In the genomic region with DNA sequence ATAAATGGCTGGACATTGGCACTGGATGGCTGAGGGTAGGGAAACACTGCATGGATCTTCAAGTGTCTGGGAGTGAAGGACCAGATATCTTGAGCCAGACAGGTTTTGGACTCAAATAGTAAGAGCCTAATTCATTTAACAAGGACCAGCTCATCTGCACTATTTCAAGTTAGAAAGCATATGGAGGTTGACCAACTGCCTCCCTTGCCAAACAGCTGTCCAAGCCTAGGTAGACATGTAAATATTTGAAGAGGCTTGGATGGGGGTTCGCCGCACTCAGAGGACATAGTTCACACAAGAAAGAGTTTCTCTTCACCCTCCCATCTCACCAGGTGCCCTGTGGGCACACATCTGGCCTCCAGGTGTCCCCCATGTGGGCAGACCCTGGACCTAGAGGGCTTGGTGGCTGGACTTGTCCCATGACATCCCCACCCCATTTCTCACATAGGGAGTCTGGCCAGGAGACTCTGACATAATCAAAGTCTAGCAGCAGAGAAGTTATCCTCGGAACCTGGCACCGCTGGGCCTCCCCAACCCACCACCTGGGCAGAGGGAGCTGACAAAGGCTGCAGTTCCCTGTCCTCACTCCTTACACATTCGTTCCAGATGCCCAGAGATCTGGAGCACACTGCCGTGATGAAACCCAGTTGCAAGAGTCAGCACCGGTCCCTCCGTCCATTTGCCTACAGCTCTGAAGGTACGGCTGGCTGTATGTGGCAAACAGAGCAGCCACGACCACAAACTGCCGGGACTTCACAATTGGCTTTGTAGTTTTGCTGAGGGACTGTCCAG, we compare ENCODE assay signal across 23 cellular contexts.
A peak's percentile ranks its signal among the peaks of the same experiment; 100 is the strongest.
DNase-seq lines count a peak whose midpoint lies in the region; ATAC-seq and TF ChIP-seq lines count a peak whose summit lies in the region.
"Had no signal": no experiment of that assay in that cellular context is flagged by ENCODE, and none has a peak within 500 bp of the region (broad histone marks: within the 10 kb centered on the region; RNA-seq: fewer than 3 reads in every experiment).

No MANE protein-coding gene starts in this region.

- no peak overlapping the region for H3K27ac Mint-ChIP-seq in activated CD8-positive, alpha-beta memory T cell treated with anti-CD3 and anti-CD28 coated beads, Interleukin-2, amount 10 ng/mL, durations not matched to agents 7 days and 5 days
- H3K27ac Mint-ChIP-seq: activated CD4-positive, alpha-beta memory T cell treated with anti-CD3 and anti-CD28 coated beads, Interleukin-2, amount 10 ng/mL, durations not matched to agents 7 days and 5 days; activated T-helper 2 cell treated with anti-CD3 and anti-CD28 coated beads, Interferon-gamma antibody, Interleukin-2, Interleukin-4, amounts not matched to agents 10 μg/mL and 5 μg/mL and 100 μg/mL, durations not matched to agents 14 hours and 24 hours and 36 hours; stimulated activated memory B cell treated with anti-CD40 and anti-IgM and Interleukin-4, amounts not matched to agents 10 μg/mL and 1 μg/mL and 100 μg/mL, for 72 hours had no signal

- no peaks in the 10 kb centered on the region for H3K36me3 Mint-ChIP-seq in activated CD8-positive, alpha-beta memory T cell treated with anti-CD3 and anti-CD28 coated beads, Interleukin-2, amount 10 ng/mL, durations not matched to agents 7 days and 5 days
- H3K36me3 Mint-ChIP-seq: stimulated activated memory B cell treated with anti-CD40 and anti-IgM and Interleukin-4, amounts not matched to agents 10 μg/mL and 1 μg/mL and 100 μg/mL, for 72 hours had no signal

- intact Hi-C loops in ascending aorta (cut with DNase I), result no loop called here
- intact Hi-C loops in left colon (cut with DNase I, micrococcal nuclease), result no loop called here
- intact Hi-C loops in tibial artery (cut with DNase I; ENCODE audit: low total_unique reads), result no loop called here

- ATAC-seq in activated CD8-positive, alpha-beta memory T cell treated with anti-CD3 and anti-CD28 coated beads, Interleukin-2, amount 10 ng/mL, durations not matched to agents 7 days and 5 days, result no peak
- ATAC-seq in left colon (peak; percentile 58), HG02870 (IDR thresholded peaks at IDR 0.05; ENCODE audit: unreplicated experiment) (no peak)
- ATAC-seq: left ventricle myocardium superior; stimulated activated memory B cell treated with anti-CD40 and anti-IgM and Interleukin-4, amounts not matched to agents 10 μg/mL and 1 μg/mL and 100 μg/mL, for 72 hours had no signal

- in situ Hi-C loops in brain microvascular endothelial cell (cut with HindIII; ENCODE audit: low pct_ligation_motif_present, low sequenced_read_pairs), result no loop called here

- CTCF ChIA-PET in activated CD8-positive, alpha-beta memory T cell treated with anti-CD3 and anti-CD28 coated beads, Interleukin-2, amount 10 ng/mL, durations not matched to agents 7 days and 5 days (lab: Charles Lee), result no interaction called here

- no peaks in the 10 kb centered on the region for H3K36me3 ChIP-seq in ascending aorta
- H3K36me3 ChIP-seq in tibial artery, result no peaks in the 10 kb centered on the region
- H3K36me3 ChIP-seq in brain microvascular endothelial cell (replicated peaks), result no peaks in the 10 kb centered on the region
- H3K36me3 ChIP-seq: neutrophil, prostate gland had no signal

- no peaks in the 10 kb centered on the region for H3K27me3 Mint-ChIP-seq in activated CD8-positive, alpha-beta memory T cell treated with anti-CD3 and anti-CD28 coated beads, Interleukin-2, amount 10 ng/mL, durations not matched to agents 7 days and 5 days
- H3K27me3 Mint-ChIP-seq: activated CD4-positive, alpha-beta memory T cell treated with anti-CD3 and anti-CD28 coated beads, Interleukin-2, amount 10 ng/mL, durations not matched to agents 7 days and 5 days; stimulated activated memory B cell treated with anti-CD40 and anti-IgM and Interleukin-4, amounts not matched to agents 10 μg/mL and 1 μg/mL and 100 μg/mL, for 72 hours had no signal

- TF ChIP-seq CTCF in ascending aorta (IDR thresholded peaks at IDR 0.05) (no peak), tibial artery (IDR thresholded peaks at IDR 0.05) (no peak), brain microvascular endothelial cell (IDR thresholded peaks at IDR 0.05; ENCODE audit: low read depth, low read length, missing control alignments) (no peak)

- H3K4me1 Mint-ChIP-seq in activated CD8-positive, alpha-beta memory T cell treated with anti-CD3 and anti-CD28 coated beads, Interleukin-2, amount 10 ng/mL, durations not matched to agents 7 days and 5 days, result no peaks in the 10 kb centered on the region
- H3K4me1 Mint-ChIP-seq: activated CD4-positive, alpha-beta memory T cell treated with anti-CD3 and anti-CD28 coated beads, Interleukin-2, amount 10 ng/mL, durations not matched to agents 7 days and 5 days; stimulated activated memory B cell treated with anti-CD40 and anti-IgM and Interleukin-4, amounts not matched to agents 10 μg/mL and 1 μg/mL and 100 μg/mL, for 72 hours had no signal

- DNase-seq in activated CD8-positive, alpha-beta memory T cell treated with anti-CD3 and anti-CD28 coated beads, Interleukin-2, amount 10 ng/mL, durations not matched to agents 7 days and 5 days, result peak; percentile 32
- no peak for DNase-seq in activated CD8-positive, alpha-beta memory T cell treated with anti-CD3 and anti-CD28 coated beads, Interleukin-2, amount 50 U/mL, for 4 hours
- no peak for DNase-seq in ascending aorta (ENCODE audit: low spot score in 2 of 2)
- DNase-seq in left colon, result no peak
- DNase-seq in tibial artery, result no peak
- DNase-seq in pons (ENCODE audit: low spot score), result no peak
- no peak for DNase-seq in brain microvascular endothelial cell
- DNase-seq: activated CD4-positive, alpha-beta memory T cell treated with anti-CD3 and anti-CD28 coated beads, Interleukin-2, amount 10 ng/mL, durations not matched to agents 7 days and 5 days; activated CD4-positive, CD25-positive, alpha-beta regulatory T cell treated with anti-CD3 and anti-CD28 coated beads, Interleukin-2, amount 50 U/mL, for 72 hours; activated naive CD4-positive, alpha-beta T cell treated with anti-CD3 and anti-CD28 coated beads, Interleukin-2, amount 50 U/mL, for 16 hours; GOT3; left ventricle myocardium superior; NCI-H1417; NCI-H2029 treated with DMSO at 0.1 percent for 48 hours; Right ventricle myocardium superior; substantia nigra; T-helper 2 cell had no signal

- no peak overlapping the region for H3K4me3 Mint-ChIP-seq in activated CD8-positive, alpha-beta memory T cell treated with anti-CD3 and anti-CD28 coated beads, Interleukin-2, amount 10 ng/mL, durations not matched to agents 7 days and 5 days
- H3K4me3 Mint-ChIP-seq: activated CD4-positive, alpha-beta memory T cell treated with anti-CD3 and anti-CD28 coated beads, Interleukin-2, amount 10 ng/mL, durations not matched to agents 7 days and 5 days; stimulated activated memory B cell treated with anti-CD40 and anti-IgM and Interleukin-4, amounts not matched to agents 10 μg/mL and 1 μg/mL and 100 μg/mL, for 72 hours had no signal

- H3K4me1 ChIP-seq in ascending aorta (peaks cover 3 to 6% of the 10 kb centered on the region in 2 donors), tibial artery (peaks cover 0 to 11% (median 0%) of the 10 kb centered on the region in 4 donors)
- H3K4me1 ChIP-seq: prostate gland had no signal

- H3K4me3 ChIP-seq in ascending aorta, result no peak overlapping the region
- H3K4me3 ChIP-seq in tibial artery, result no peak overlapping the region
- H3K4me3 ChIP-seq in brain microvascular endothelial cell (ENCODE audit: low read depth, low read length), result no peak overlapping the region
- H3K4me3 ChIP-seq: prostate gland had no signal

- no peaks in the 10 kb centered on the region for H3K9me3 ChIP-seq in ascending aorta
- H3K9me3 ChIP-seq in tibial artery, result no peaks in the 10 kb centered on the region
- H3K9me3 ChIP-seq: neutrophil, prostate gland had no signal

- H3K27ac ChIP-seq in ascending aorta (peak overlapping the region; percentile 21 to 47), tibial artery (peak overlapping the region; percentile 53 to 58), brain microvascular endothelial cell (no peak overlapping the region)
- H3K27ac ChIP-seq: KMS-11, neutrophil had no signal

- no peaks in the 10 kb centered on the region for H3K9me3 Mint-ChIP-seq in activated CD8-positive, alpha-beta memory T cell treated with anti-CD3 and anti-CD28 coated beads, Interleukin-2, amount 10 ng/mL, durations not matched to agents 7 days and 5 days (ENCODE audit: low read depth)
- H3K9me3 Mint-ChIP-seq: activated CD4-positive, alpha-beta memory T cell treated with anti-CD3 and anti-CD28 coated beads, Interleukin-2, amount 10 ng/mL, durations not matched to agents 7 days and 5 days; activated T-helper 2 cell treated with anti-CD3 and anti-CD28 coated beads, Interferon-gamma antibody, Interleukin-2, Interleukin-4, amounts not matched to agents 10 μg/mL and 5 μg/mL and 100 μg/mL, durations not matched to agents 14 hours and 24 hours and 36 hours; stimulated activated memory B cell treated with anti-CD40 and anti-IgM and Interleukin-4, amounts not matched to agents 10 μg/mL and 1 μg/mL and 100 μg/mL, for 72 hours had no signal

- H3K27me3 ChIP-seq in ascending aorta (no peaks in the 10 kb centered on the region), tibial artery (no peaks in the 10 kb centered on the region), brain microvascular endothelial cell (replicated peaks) (no peaks in the 10 kb centered on the region)
- H3K27me3 ChIP-seq: neutrophil had no signal
